In the genomic region with DNA sequence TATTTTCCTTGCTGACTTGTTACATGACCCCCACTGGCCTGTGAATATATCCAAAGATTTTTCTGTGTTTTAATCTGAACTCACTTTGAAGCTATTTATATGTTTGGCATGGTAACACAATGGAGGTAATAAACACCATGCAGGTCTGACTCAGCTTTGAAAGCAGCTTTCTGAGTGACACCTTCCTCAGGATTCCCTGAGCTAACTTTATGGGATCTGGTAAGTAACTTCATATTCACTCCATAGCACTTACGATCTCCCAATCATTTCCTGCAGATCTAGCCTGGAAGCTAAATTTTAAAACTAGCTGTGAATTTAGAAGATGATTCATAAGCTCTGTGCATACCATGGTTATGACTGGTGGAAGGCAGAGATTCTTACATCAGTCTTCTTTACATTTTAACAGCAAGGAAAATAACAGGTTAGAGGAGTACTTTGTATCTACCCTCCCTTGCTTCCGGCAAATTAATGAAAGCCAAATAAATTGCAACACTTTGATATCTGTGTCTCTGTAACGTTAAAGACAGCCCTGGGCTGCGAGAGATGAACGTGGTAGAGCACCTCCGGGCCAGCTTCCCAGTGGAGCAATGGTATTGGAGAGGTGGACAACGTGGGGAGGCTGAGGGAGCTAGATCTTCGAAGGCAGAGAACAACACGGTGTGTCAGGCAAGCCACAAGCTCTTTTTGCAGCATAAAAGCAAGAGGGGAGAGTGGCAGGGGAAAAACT, we compare ENCODE assay signal across 1 cellular context.
TF ChIP-seq lines count a peak whose summit lies in the region.

No MANE protein-coding gene starts in this region.

TF ChIP-seq in SK-N-SH, 30 proteins besides CTCF, POLR2A, EP300 and RAD21 (continued from another document):
- TF ChIP-seq, protein P1, sequence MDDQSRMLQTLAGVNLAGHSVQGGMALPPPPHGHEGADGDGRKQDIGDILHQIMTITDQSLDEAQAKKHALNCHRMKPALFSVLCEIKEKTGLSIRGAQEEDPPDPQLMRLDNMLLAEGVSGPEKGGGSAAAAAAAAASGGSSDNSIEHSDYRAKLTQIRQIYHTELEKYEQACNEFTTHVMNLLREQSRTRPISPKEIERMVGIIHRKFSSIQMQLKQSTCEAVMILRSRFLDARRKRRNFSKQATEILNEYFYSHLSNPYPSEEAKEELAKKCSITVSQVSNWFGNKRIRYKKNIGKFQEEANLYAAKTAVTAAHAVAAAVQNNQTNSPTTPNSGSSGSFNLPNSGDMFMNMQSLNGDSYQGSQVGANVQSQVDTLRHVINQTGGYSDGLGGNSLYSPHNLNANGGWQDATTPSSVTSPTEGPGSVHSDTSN (IDR thresholded peaks at IDR 0.05), result peak; percentile 74
- TF ChIP-seq JUND (IDR thresholded peaks at IDR 0.05), result peak; percentile 99
- no peak for TF ChIP-seq MXI1 (IDR thresholded peaks at IDR 0.05; ENCODE audit: low read depth, low read length)
- TF ChIP-seq MEF2A (IDR thresholded peaks at IDR 0.05; ENCODE audit: borderline replicate concordance, low read depth), result peak; percentile 95
- TF ChIP-seq, protein P2, sequence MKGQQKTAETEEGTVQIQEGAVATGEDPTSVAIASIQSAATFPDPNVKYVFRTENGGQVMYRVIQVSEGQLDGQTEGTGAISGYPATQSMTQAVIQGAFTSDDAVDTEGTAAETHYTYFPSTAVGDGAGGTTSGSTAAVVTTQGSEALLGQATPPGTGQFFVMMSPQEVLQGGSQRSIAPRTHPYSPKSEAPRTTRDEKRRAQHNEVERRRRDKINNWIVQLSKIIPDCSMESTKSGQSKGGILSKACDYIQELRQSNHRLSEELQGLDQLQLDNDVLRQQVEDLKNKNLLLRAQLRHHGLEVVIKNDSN (IDR thresholded peaks at IDR 0.05; ENCODE audit: borderline replicate concordance, low read depth), result 0 out of 2 replicates have a peak, but pooled peaks have one; percentile 26
- peak; percentile 90 for TF ChIP-seq FOXM1 (IDR thresholded peaks at IDR 0.05; ENCODE audit: low read depth)
- TF ChIP-seq, protein P3, sequence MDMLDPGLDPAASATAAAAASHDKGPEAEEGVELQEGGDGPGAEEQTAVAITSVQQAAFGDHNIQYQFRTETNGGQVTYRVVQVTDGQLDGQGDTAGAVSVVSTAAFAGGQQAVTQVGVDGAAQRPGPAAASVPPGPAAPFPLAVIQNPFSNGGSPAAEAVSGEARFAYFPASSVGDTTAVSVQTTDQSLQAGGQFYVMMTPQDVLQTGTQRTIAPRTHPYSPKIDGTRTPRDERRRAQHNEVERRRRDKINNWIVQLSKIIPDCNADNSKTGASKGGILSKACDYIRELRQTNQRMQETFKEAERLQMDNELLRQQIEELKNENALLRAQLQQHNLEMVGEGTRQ (IDR thresholded peaks at IDR 0.05; ENCODE audit: borderline replicate concordance, low read depth, low read length), result no peak
- TF ChIP-seq SMC3 (IDR thresholded peaks at IDR 0.05; ENCODE audit: low read depth, low read length), result no peak
- TF ChIP-seq, protein P4, sequence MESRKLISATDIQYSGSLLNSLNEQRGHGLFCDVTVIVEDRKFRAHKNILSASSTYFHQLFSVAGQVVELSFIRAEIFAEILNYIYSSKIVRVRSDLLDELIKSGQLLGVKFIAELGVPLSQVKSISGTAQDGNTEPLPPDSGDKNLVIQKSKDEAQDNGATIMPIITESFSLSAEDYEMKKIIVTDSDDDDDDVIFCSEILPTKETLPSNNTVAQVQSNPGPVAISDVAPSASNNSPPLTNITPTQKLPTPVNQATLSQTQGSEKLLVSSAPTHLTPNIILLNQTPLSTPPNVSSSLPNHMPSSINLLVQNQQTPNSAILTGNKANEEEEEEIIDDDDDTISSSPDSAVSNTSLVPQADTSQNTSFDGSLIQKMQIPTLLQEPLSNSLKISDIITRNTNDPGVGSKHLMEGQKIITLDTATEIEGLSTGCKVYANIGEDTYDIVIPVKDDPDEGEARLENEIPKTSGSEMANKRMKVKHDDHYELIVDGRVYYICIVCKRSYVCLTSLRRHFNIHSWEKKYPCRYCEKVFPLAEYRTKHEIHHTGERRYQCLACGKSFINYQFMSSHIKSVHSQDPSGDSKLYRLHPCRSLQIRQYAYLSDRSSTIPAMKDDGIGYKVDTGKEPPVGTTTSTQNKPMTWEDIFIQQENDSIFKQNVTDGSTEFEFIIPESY (IDR thresholded peaks at IDR 0.05; ENCODE audit: borderline replicate concordance, low read depth), result peak; percentile 71; the same call in 1 of the 2 replicates
- TF ChIP-seq EZH2phosphoT487 (IDR thresholded peaks at IDR 0.05; ENCODE audit: borderline replicate concordance, low read depth), result no peak
- peak; percentile 88; the same call in 1 of the 2 replicates for TF ChIP-seq POLR2AphosphoS5 (IDR thresholded peaks at IDR 0.05; ENCODE audit: low read depth, low read length)
- TF ChIP-seq, protein P5, sequence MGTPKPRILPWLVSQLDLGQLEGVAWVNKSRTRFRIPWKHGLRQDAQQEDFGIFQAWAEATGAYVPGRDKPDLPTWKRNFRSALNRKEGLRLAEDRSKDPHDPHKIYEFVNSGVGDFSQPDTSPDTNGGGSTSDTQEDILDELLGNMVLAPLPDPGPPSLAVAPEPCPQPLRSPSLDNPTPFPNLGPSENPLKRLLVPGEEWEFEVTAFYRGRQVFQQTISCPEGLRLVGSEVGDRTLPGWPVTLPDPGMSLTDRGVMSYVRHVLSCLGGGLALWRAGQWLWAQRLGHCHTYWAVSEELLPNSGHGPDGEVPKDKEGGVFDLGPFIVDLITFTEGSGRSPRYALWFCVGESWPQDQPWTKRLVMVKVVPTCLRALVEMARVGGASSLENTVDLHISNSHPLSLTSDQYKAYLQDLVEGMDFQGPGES (IDR thresholded peaks at IDR 0.05; ENCODE audit: low read depth, low read length), result no peak
- TF ChIP-seq CHD2 (IDR thresholded peaks at IDR 0.05; ENCODE audit: low read length, partially characterized antibody), result no peak
- peak; percentile 87; the same call in 1 of the 2 replicates for TF ChIP-seq TEAD4 (IDR thresholded peaks at IDR 0.05; ENCODE audit: borderline replicate concordance, insufficient read depth)
- TF ChIP-seq ELF1 (IDR thresholded peaks at IDR 0.05), result peak; percentile 52; the same call in 1 of the 2 replicates
